1 cellular context compared by ENCODE assay signal in the genomic region with DNA sequence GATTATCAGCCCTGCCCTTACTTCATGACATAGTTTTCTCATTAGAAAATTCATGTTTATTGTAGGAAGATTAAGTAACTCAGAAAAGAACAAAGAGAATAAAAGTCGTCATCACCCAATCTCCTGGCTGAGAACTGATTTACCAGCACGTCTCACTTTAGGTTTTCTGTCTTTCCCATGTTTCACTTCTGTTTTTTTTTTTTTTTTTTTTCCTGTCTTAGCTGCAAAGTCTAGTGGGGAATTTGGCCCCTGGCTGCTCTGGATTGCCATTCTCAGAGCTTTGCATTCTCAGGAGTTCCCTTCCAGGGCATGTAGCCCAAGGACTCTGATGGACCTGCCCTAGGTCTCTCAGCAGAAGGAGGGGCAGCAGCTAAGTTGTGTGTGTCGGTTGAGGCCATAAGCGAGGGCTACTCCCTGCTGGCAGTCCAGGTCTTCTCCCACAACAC.
TF ChIP-seq lines count a peak whose summit lies in the region.

No MANE protein-coding gene starts in this region.

TF ChIP-seq in WTC11, 78 proteins besides CTCF, POLR2A, EP300 and RAD21 (continued from another document):
- TF ChIP-seq ZNF423 (CRISPR knock-in tag; IDR thresholded peaks at IDR 0.05), result no peak
- no peak for TF ChIP-seq ZNF416 (CRISPR knock-in tag; IDR thresholded peaks at IDR 0.05)
- no peak for TF ChIP-seq FOXP1 (CRISPR knock-in tag; IDR thresholded peaks at IDR 0.05; ENCODE audit: borderline replicate concordance)
- TF ChIP-seq, protein P1, sequence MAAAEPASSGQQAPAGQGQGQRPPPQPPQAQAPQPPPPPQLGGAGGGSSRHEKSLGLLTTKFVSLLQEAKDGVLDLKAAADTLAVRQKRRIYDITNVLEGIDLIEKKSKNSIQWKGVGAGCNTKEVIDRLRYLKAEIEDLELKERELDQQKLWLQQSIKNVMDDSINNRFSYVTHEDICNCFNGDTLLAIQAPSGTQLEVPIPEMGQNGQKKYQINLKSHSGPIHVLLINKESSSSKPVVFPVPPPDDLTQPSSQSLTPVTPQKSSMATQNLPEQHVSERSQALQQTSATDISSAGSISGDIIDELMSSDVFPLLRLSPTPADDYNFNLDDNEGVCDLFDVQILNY (CRISPR knock-in tag; IDR thresholded peaks at IDR 0.05), result no peak
- no peak for TF ChIP-seq TCF7 (CRISPR knock-in tag; IDR thresholded peaks at IDR 0.05; ENCODE audit: low read depth)
- TF ChIP-seq GABPB1 (CRISPR knock-in tag; IDR thresholded peaks at IDR 0.05), result no peak
TF ChIP-seq in WTC11: peak in this region for 0.
